8 cellular contexts compared by ENCODE assay signal in genomic region chr17:82495844-82496528, GRCh38. TPM values are rescaled to one million over a fixed set of nuclear protein-coding genes. Genes with fewer than 3 reads are reported as not detected.
DNase-seq lines count a peak whose midpoint lies in the region; ATAC-seq and TF ChIP-seq lines count a peak whose summit lies in the region.

No MANE protein-coding gene starts in this region.

- H2BK5ac ChIP-seq in mesenchymal stem cell (ENCODE audit: low read depth, low read length, poor library complexity, severe bottlenecking), result no peak overlapping the region

- no peak overlapping the region for H3K27ac ChIP-seq in ACC112 (ENCODE audit: low read depth, low read length)
- no peak overlapping the region for H3K27ac ChIP-seq in mesenchymal stem cell (ENCODE audit: low read length, poor library complexity, severe bottlenecking)
- peak overlapping the region in 4 of 8 donors; percentile 80 to 92 (median 89) for H3K27ac ChIP-seq in spleen

- DNase-seq in HFFc6 (no peak), mesenchymal stem cell (no peak), spleen (no peak), KG1 (lab: John Stamatoyannopoulos, UW) (no peak), GM13977 (ENCODE audit: low spot score) (no peak)
- DNase-seq in activated T-helper 1 cell treated with anti-CD3 and anti-CD28 coated beads, Interleukin-12 subunit alpha, Interleukin-12 subunit beta, Interleukin-2, Interleukin-4 antibody, amounts not matched to agents 30 ng/mL and 10 ng/mL and 1 ng/mL, durations not matched to agents 14 hours and 24 hours and 36 hours (ENCODE audit: low spot score), result no peak

- no peak overlapping the region for H3K23ac ChIP-seq in mesenchymal stem cell (ENCODE audit: low read length in 2 of 2)

- no peaks in the 10 kb centered on the region for H3K79me1 ChIP-seq in mesenchymal stem cell (replicated peaks; ENCODE audit: low read length, poor library complexity, severe bottlenecking)

- no peak overlapping the region for H3K27ac Mint-ChIP-seq in HFFc6
- no peak overlapping the region for H3K27ac Mint-ChIP-seq in activated T-helper 1 cell treated with anti-CD3 and anti-CD28 coated beads, Interleukin-12 subunit alpha, Interleukin-12 subunit beta, Interleukin-2, Interleukin-4 antibody, amounts not matched to agents 30 ng/mL and 10 ng/mL and 1 ng/mL, durations not matched to agents 14 hours and 24 hours and 36 hours

- intact Hi-C loops in activated T-helper 1 cell treated with anti-CD3 and anti-CD28 coated beads, Interleukin-12 subunit alpha, Interleukin-12 subunit beta, Interleukin-2, Interleukin-4 antibody, amounts not matched to agents 30 ng/mL and 10 ng/mL and 1 ng/mL, durations not matched to agents 14 hours and 24 hours and 36 hours (cut with micrococcal nuclease), result no loop called here
- intact Hi-C loops in spleen (cut with DNase I; ENCODE audit: low total_unique reads), result loop anchor here (10.0 kb wide), 1 partner anchor 59 kb away; no protein-coding TSS in a partner anchor

- no peaks in the 10 kb centered on the region for H3K79me2 ChIP-seq in ACC112 (ENCODE audit: control insufficient read depth, insufficient read depth, low read length, unreplicated experiment)

- H2AFZ ChIP-seq in ACC112 (ENCODE audit: low read length, unreplicated experiment), result no peak overlapping the region
- no peak overlapping the region for H2AFZ ChIP-seq in mesenchymal stem cell (ENCODE audit: low read depth, low read length)

- peaks cover 13% of the 10 kb centered on the region for H3K27me3 Mint-ChIP-seq in HFFc6 (ENCODE audit: insufficient read depth)
- peaks cover 5% of the 10 kb centered on the region for H3K27me3 Mint-ChIP-seq in activated T-helper 1 cell treated with anti-CD3 and anti-CD28 coated beads, Interleukin-12 subunit alpha, Interleukin-12 subunit beta, Interleukin-2, Interleukin-4 antibody, amounts not matched to agents 30 ng/mL and 10 ng/mL and 1 ng/mL, durations not matched to agents 14 hours and 24 hours and 36 hours (ENCODE audit: insufficient read depth)

- H3K14ac ChIP-seq in mesenchymal stem cell (ENCODE audit: low read length in 2 of 2), result no peak overlapping the region

- ATAC-seq in HG03135 (IDR thresholded peaks at IDR 0.05; ENCODE audit: unreplicated experiment), result no peak

- H3K4me3 ChIP-seq in ACC112 (ENCODE audit: low read depth, low read length) (peak overlapping the region; percentile 82; the same call in 1 of the 2 replicates), mesenchymal stem cell (ENCODE audit: insufficient read depth in 1 of 2, low read depth in 1 of 2, low read length in 2 of 2) (no peak overlapping the region), spleen (peak overlapping the region in 1 of 8 donors; percentile 85)

- H3K27me3 ChIP-seq in ACC112 (ENCODE audit: insufficient read depth, low read length) (no peaks in the 10 kb centered on the region), mesenchymal stem cell (ENCODE audit: control insufficient read depth in 1 of 2, insufficient read depth in 1 of 2, low read length in 2 of 2) (no peaks in the 10 kb centered on the region), spleen (replicated peaks in 1 of 7) (no peaks in the 10 kb centered on the region)

- no peak overlapping the region for H3K4ac ChIP-seq in mesenchymal stem cell (ENCODE audit: low read depth in 1 of 2, low read length in 2 of 2)

- no peak overlapping the region for H3K4me2 ChIP-seq in mesenchymal stem cell (ENCODE audit: low read length, poor library complexity, severe bottlenecking)

- H3K36me3 ChIP-seq in ACC112 (ENCODE audit: insufficient read depth, low read length) (no peaks in the 10 kb centered on the region), mesenchymal stem cell (ENCODE audit: control insufficient read depth in 1 of 2, insufficient read depth in 2 of 2, low read depth in 1 of 2, low read length in 2 of 2) (peaks cover 0 to under 1% of the 10 kb centered on the region in 2 experiments), spleen (no peaks in the 10 kb centered on the region)

- H2AK5ac ChIP-seq in mesenchymal stem cell (ENCODE audit: low read length, severe bottlenecking), result no peak overlapping the region

- no peak overlapping the region for H3K18ac ChIP-seq in mesenchymal stem cell (ENCODE audit: low read depth in 1 of 2, low read length in 2 of 2)

- no peak overlapping the region for H4K8ac ChIP-seq in mesenchymal stem cell (ENCODE audit: low read length)

- in situ Hi-C loops in GM13977 (cut with MboI; ENCODE audit: low pct_unique_long_range_greater_than_20kb, low sequenced_read_pairs, unreplicated experiment), result no loop called here

- H3K4me1 Mint-ChIP-seq in HFFc6 (ENCODE audit: low read depth), result peaks cover 39% of the 10 kb centered on the region
- peaks cover 29% of the 10 kb centered on the region for H3K4me1 Mint-ChIP-seq in activated T-helper 1 cell treated with anti-CD3 and anti-CD28 coated beads, Interleukin-12 subunit alpha, Interleukin-12 subunit beta, Interleukin-2, Interleukin-4 antibody, amounts not matched to agents 30 ng/mL and 10 ng/mL and 1 ng/mL, durations not matched to agents 14 hours and 24 hours and 36 hours (ENCODE audit: low read depth)

- TF ChIP-seq CTCF in HFFc6 (IDR thresholded peaks at IDR 0.05), result no peak
- TF ChIP-seq CTCF in spleen (IDR thresholded peaks at IDR 0.05 in 8 of 11, conservative IDR thresholded peaks at IDR 0.05 in 3 of 11), result peak in 1 of 11 experiments; percentile 8
- TF ChIP-seq CTCF in GM13977 (IDR thresholded peaks at IDR 0.05; ENCODE audit: extremely low read depth, insufficient read depth, missing control alignments), result no peak

- no peak for TF ChIP-seq POLR2A in spleen (IDR thresholded peaks at IDR 0.05)

- H3K9me3 ChIP-seq in mesenchymal stem cell (ENCODE audit: control insufficient read depth, low read length), result no peaks in the 10 kb centered on the region
- H3K9me3 ChIP-seq in spleen, result no peaks in the 10 kb centered on the region

- 85% methylated on average over 12 of the region's 12 CpGs for WGBS in mesenchymal stem cell
- WGBS in spleen, 5 donors, result 67 to 81% (median 77%) methylated on average over 11 to 12 of the region's 12 CpGs

- H2BK120ac ChIP-seq in mesenchymal stem cell (ENCODE audit: low read depth, low read length), result no peak overlapping the region

- peak overlapping the region; percentile 49 for H3K4me3 Mint-ChIP-seq in HFFc6
- H3K4me3 Mint-ChIP-seq in activated T-helper 1 cell treated with anti-CD3 and anti-CD28 coated beads, Interleukin-12 subunit alpha, Interleukin-12 subunit beta, Interleukin-2, Interleukin-4 antibody, amounts not matched to agents 30 ng/mL and 10 ng/mL and 1 ng/mL, durations not matched to agents 14 hours and 24 hours and 36 hours, result peak overlapping the region; percentile 61

- peak overlapping the region; percentile 6 for H4K91ac ChIP-seq in mesenchymal stem cell (ENCODE audit: low read length)

- no peak overlapping the region for H2BK12ac ChIP-seq in mesenchymal stem cell (ENCODE audit: low read length in 2 of 2)

- no peaks in the 10 kb centered on the region for H3K9me3 Mint-ChIP-seq in HFFc6
- no peaks in the 10 kb centered on the region for H3K9me3 Mint-ChIP-seq in activated T-helper 1 cell treated with anti-CD3 and anti-CD28 coated beads, Interleukin-12 subunit alpha, Interleukin-12 subunit beta, Interleukin-2, Interleukin-4 antibody, amounts not matched to agents 30 ng/mL and 10 ng/mL and 1 ng/mL, durations not matched to agents 14 hours and 24 hours and 36 hours

- no peaks in the 10 kb centered on the region for H3K36me3 Mint-ChIP-seq in HFFc6 (ENCODE audit: low read depth)
- H3K36me3 Mint-ChIP-seq in activated T-helper 1 cell treated with anti-CD3 and anti-CD28 coated beads, Interleukin-12 subunit alpha, Interleukin-12 subunit beta, Interleukin-2, Interleukin-4 antibody, amounts not matched to agents 30 ng/mL and 10 ng/mL and 1 ng/mL, durations not matched to agents 14 hours and 24 hours and 36 hours (ENCODE audit: low read depth), result no peaks in the 10 kb centered on the region

- H3K4me1 ChIP-seq in ACC112 (ENCODE audit: control insufficient read depth, insufficient read depth, low read length, unreplicated experiment), result peaks cover 15% of the 10 kb centered on the region
- peaks cover 26% of the 10 kb centered on the region for H3K4me1 ChIP-seq in mesenchymal stem cell (ENCODE audit: control insufficient read depth, insufficient read depth, low read depth, low read length)
- H3K4me1 ChIP-seq in spleen, result peaks cover 5 to 55% (median 44%) of the 10 kb centered on the region in 6 donors

- no peak overlapping the region for H3K9ac ChIP-seq in mesenchymal stem cell (ENCODE audit: low read length)

- H2BK15ac ChIP-seq in mesenchymal stem cell (ENCODE audit: low read depth, poor library complexity, severe bottlenecking), result no peak overlapping the region

RNA-seq across cellular contexts. Expression of gene FOXK2, which starts 23.5 kb away (rescaled TPM):
- 10 to 100 TPM; 38.6 to 46.3 (median 41.1) TPM for total RNA-seq in HFFc6 (2021; fragmentation: NEBNext Ultra II Directional; extraction: Animal tissue kit (Norgen Biotek cat#: 25700))
- 97.7 and 98.1 TPM in 2 replicates for total RNA-seq in activated T-helper 1 cell treated with anti-CD3 and anti-CD28 coated beads, Interleukin-12 subunit alpha, Interleukin-12 subunit beta, Interleukin-2, Interleukin-4 antibody, amounts not matched to agents 30 ng/mL and 10 ng/mL and 1 ng/mL, durations not matched to agents 14 hours and 24 hours and 36 hours
- polyA plus RNA-seq in mesenchymal stem cell (2013, experiment 1 of 2), result 45.8 TPM
- 46.2 TPM for polyA plus RNA-seq in mesenchymal stem cell (2013, experiment 2 of 2)
- 10 to 100 TPM; 39.9 to 55.1 (median 45.6) TPM for total RNA-seq in spleen
- polyA plus RNA-seq in spleen, result 10 to 100 TPM; 10.4 to 16.7 (median 12.4) TPM

RNA-seq across cellular contexts. Expression of gene NARF, which starts 37.4 kb away (rescaled TPM):
- 10 to 100 TPM; 25.2 to 38.1 (median 28.8) TPM for total RNA-seq in HFFc6 (2021; fragmentation: NEBNext Ultra II Directional; extraction: Animal tissue kit (Norgen Biotek cat#: 25700))
- total RNA-seq in activated T-helper 1 cell treated with anti-CD3 and anti-CD28 coated beads, Interleukin-12 subunit alpha, Interleukin-12 subunit beta, Interleukin-2, Interleukin-4 antibody, amounts not matched to agents 30 ng/mL and 10 ng/mL and 1 ng/mL, durations not matched to agents 14 hours and 24 hours and 36 hours, result 99.0 and 103 TPM in 2 replicates
- polyA plus RNA-seq in mesenchymal stem cell (2013, experiment 1 of 2), result 45.9 TPM
- 44.2 TPM for polyA plus RNA-seq in mesenchymal stem cell (2013, experiment 2 of 2)
- 100 to 1,000 TPM in 3 of 7 donors, 10 to 100 TPM in 4; 59.5 to 127 (median 93.0) TPM for total RNA-seq in spleen
- polyA plus RNA-seq in spleen, result 100 to 1,000 TPM in 2 of 3 donors, 10 to 100 TPM in 1; 75.7 to 117 (median 116) TPM

RNA-seq across cellular contexts. Expression of gene CYBC1, which starts 45.4 kb away (rescaled TPM):
- total RNA-seq in HFFc6 (2021; fragmentation: NEBNext Ultra II Directional; extraction: Animal tissue kit (Norgen Biotek cat#: 25700)), result 10 to 100 TPM; 47.4 to 60.5 (median 48.7) TPM
- 253 and 257 TPM in 2 replicates for total RNA-seq in activated T-helper 1 cell treated with anti-CD3 and anti-CD28 coated beads, Interleukin-12 subunit alpha, Interleukin-12 subunit beta, Interleukin-2, Interleukin-4 antibody, amounts not matched to agents 30 ng/mL and 10 ng/mL and 1 ng/mL, durations not matched to agents 14 hours and 24 hours and 36 hours
- polyA plus RNA-seq in mesenchymal stem cell (2013, experiment 1 of 2), result 40.1 TPM
- polyA plus RNA-seq in mesenchymal stem cell (2013, experiment 2 of 2), result 39.0 TPM
- 100 to 1,000 TPM; 225 to 333 (median 288) TPM for total RNA-seq in spleen
- polyA plus RNA-seq in spleen, result 100 to 1,000 TPM; 105 to 192 (median 132) TPM
